8 cellular contexts compared by ENCODE assay signal in genomic region chr15:75368689-75369239, GRCh38. TPM values are rescaled to one million over a fixed set of nuclear protein-coding genes. Genes with fewer than 3 reads are reported as not detected.
DNase-seq lines count a peak whose midpoint lies in the region; ATAC-seq, FAIRE-seq and TF ChIP-seq lines count a peak whose summit lies in the region.

No MANE protein-coding gene starts in this region.

- no peak for TF ChIP-seq CTCF in HEK293 (tag by site-specific recombination; IDR thresholded peaks at IDR 0.05)
- TF ChIP-seq CTCF in activated CD8-positive, alpha-beta T cell treated with anti-CD3 and anti-CD28 coated beads for 36 hours (IDR thresholded peaks at IDR 0.05) = no peak

- POLR2A ChIA-PET in CD8-positive, alpha-beta memory T cell (lab: Charles Lee) = interaction anchor here (0.6 to 4.5 kb wide), 10 partner anchors 10 to 279 kb away, joined by 3 to 106 read pairs (median 11); partner anchors contain the start of genes IMP3, NEIL1, PTPN9 and SIN3A
- POLR2A ChIA-PET in HEK293 (lab: Yijun Ruan, JAX) = interaction anchor here (0.7 to 5.8 kb wide), 35 partner anchors 9 to 457 kb away, joined by 3 to 242 read pairs (median 5); partner anchors contain the start of genes COMMD4, IMP3, NEIL1 and PPCDC
- POLR2A ChIA-PET in activated CD8-positive, alpha-beta T cell treated with anti-CD3 and anti-CD28 coated beads for 36 hours (lab: Charles Lee) = interaction anchor here (0.7 to 6.2 kb wide), 20 partner anchors 8 to 458 kb away, joined by 3 to 81 read pairs (median 7); partner anchors contain the start of genes IMP3, NEIL1, SIN3A and SNX33

- no peak for DNase-seq in CD8-positive, alpha-beta memory T cell
- peak; percentile 32 for DNase-seq in activated CD8-positive, alpha-beta T cell treated with anti-CD3 and anti-CD28 coated beads for 36 hours
- DNase-seq in left ventricle myocardium superior = no peak
- no peak for DNase-seq in small intestine
- DNase-seq in stimulated activated CD8-positive, alpha-beta memory T cell treated with anti-CD3 and anti-CD28 coated beads, Interleukin-4, amount 100 ng/mL, for 48 hours = no peak
- no peak for DNase-seq in activated gamma-delta T cell treated with Interleukin-2 at 50 U/mL for 16 hours
- DNase-seq in Ammon's horn (ENCODE audit: low spot score) = no peak

- no peak for FAIRE-seq in small intestine (lab: Jason Lieb, UNC)

- H3K9me3 ChIP-seq in CD8-positive, alpha-beta memory T cell (ENCODE audit: low read length) = no peaks in the 10 kb centered on the region
- H3K9me3 ChIP-seq in HEK293 (ENCODE audit: control insufficient read depth, insufficient read depth, low read depth, low read length) (no peaks in the 10 kb centered on the region), small intestine (ENCODE audit: control insufficient read depth, low read depth) (no peaks in the 10 kb centered on the region)

- H3K4me1 Mint-ChIP-seq in CD8-positive, alpha-beta memory T cell = peaks cover 25 to 28% (median 25%) of the 10 kb centered on the region in 3 donors
- H3K4me1 Mint-ChIP-seq in activated CD8-positive, alpha-beta T cell treated with anti-CD3 and anti-CD28 coated beads for 36 hours (ENCODE audit: low read depth) = peaks cover 23% of the 10 kb centered on the region

- no peaks in the 10 kb centered on the region for H3K27me3 Mint-ChIP-seq in CD8-positive, alpha-beta memory T cell
- H3K27me3 Mint-ChIP-seq in activated CD8-positive, alpha-beta T cell treated with anti-CD3 and anti-CD28 coated beads for 36 hours = no peaks in the 10 kb centered on the region

- intact Hi-C loops in activated CD8-positive, alpha-beta T cell treated with anti-CD3 and anti-CD28 coated beads for 36 hours (cut with micrococcal nuclease) = loop anchor here (5.0 to 10.0 kb wide), 2 partner anchors 84 to 276 kb away; partner anchors contain the start of genes IMP3, SIN3A and SNX33
- intact Hi-C loops in left ventricle myocardium superior (cut with micrococcal nuclease) = no loop called here

- ATAC-seq in activated CD8-positive, alpha-beta T cell treated with anti-CD3 and anti-CD28 coated beads for 36 hours = no peak
- ATAC-seq in left ventricle myocardium superior = peak; percentile 4

- no peaks in the 10 kb centered on the region for H3K27me3 ChIP-seq in CD8-positive, alpha-beta memory T cell (ENCODE audit: insufficient read depth, low read length, poor library complexity, severe bottlenecking)
- H3K27me3 ChIP-seq in small intestine (ENCODE audit: control insufficient read depth in 2 of 2, insufficient read depth in 2 of 2, low read length in 2 of 2) = no peaks in the 10 kb centered on the region

- peak overlapping the region; percentile 88 for H3K4me3 ChIP-seq in CD8-positive, alpha-beta memory T cell (ENCODE audit: low read length)
- peak overlapping the region; percentile 88 for H3K4me3 ChIP-seq in HEK293 (ENCODE audit: low read depth, low read length)
- peak overlapping the region; percentile 81 to 89 for H3K4me3 ChIP-seq in small intestine (ENCODE audit: low read depth in 1 of 2, low read length in 2 of 2)

- H3K27ac Mint-ChIP-seq in CD8-positive, alpha-beta memory T cell = peak overlapping the region; percentile 94 to 99 (median 96)
- H3K27ac Mint-ChIP-seq in activated CD8-positive, alpha-beta T cell treated with anti-CD3 and anti-CD28 coated beads for 36 hours = peak overlapping the region; percentile 94

- peak overlapping the region; percentile 88 to 97 (median 92) for H3K4me3 Mint-ChIP-seq in CD8-positive, alpha-beta memory T cell
- H3K4me3 Mint-ChIP-seq in activated CD8-positive, alpha-beta T cell treated with anti-CD3 and anti-CD28 coated beads for 36 hours = peak overlapping the region; percentile 92

- CTCF ChIA-PET in CD8-positive, alpha-beta memory T cell (lab: Charles Lee) = interaction anchor here (0.9 to 4.5 kb wide), 21 partner anchors 11 to 433 kb away, joined by 3 to 52 read pairs (median 6); partner anchors contain the start of genes IMP3, NEIL1, SIN3A and SNUPN
- CTCF ChIA-PET in HEK293 (lab: Yijun Ruan, JAX) = interaction anchor here (0.6 to 5.3 kb wide), 26 partner anchors 8 to 598 kb away, joined by 3 to 66 read pairs (median 8); partner anchors contain the start of genes COMMD4, IMP3, SIN3A and SNX33
- CTCF ChIA-PET in activated CD8-positive, alpha-beta T cell treated with anti-CD3 and anti-CD28 coated beads for 36 hours (lab: Charles Lee) = interaction anchor here (1.2 to 4.0 kb wide), 17 partner anchors 10 to 315 kb away, joined by 3 to 37 read pairs (median 12); partner anchors contain the start of genes IMP3, PTPN9, SIN3A and SNX33

- H3K27ac ChIP-seq in CD8-positive, alpha-beta memory T cell (ENCODE audit: low read depth, low read length) = peak overlapping the region; percentile 97
- H3K27ac ChIP-seq in HEK293 (ENCODE audit: extremely low read depth, low read depth, low read length) = peak overlapping the region; percentile 81
- peak overlapping the region; percentile 93 to 97 for H3K27ac ChIP-seq in small intestine (ENCODE audit: low read depth in 1 of 2, low read length in 1 of 2)

- peaks cover 16% of the 10 kb centered on the region for H3K4me1 ChIP-seq in CD8-positive, alpha-beta memory T cell (ENCODE audit: insufficient read depth, low read length)
- H3K4me1 ChIP-seq in HEK293 (ENCODE audit: control insufficient read depth, insufficient read depth, low read length) (peaks cover 8% of the 10 kb centered on the region), small intestine (ENCODE audit: control insufficient read depth in 2 of 2, insufficient read depth in 1 of 2, low read depth in 1 of 2, low read length in 1 of 2) (peaks cover 0 to 2% of the 10 kb centered on the region in 2 donors)

- peaks cover 4 to 65% (median 6%) of the 10 kb centered on the region in 3 donors for H3K36me3 Mint-ChIP-seq in CD8-positive, alpha-beta memory T cell
- H3K36me3 Mint-ChIP-seq in activated CD8-positive, alpha-beta T cell treated with anti-CD3 and anti-CD28 coated beads for 36 hours (ENCODE audit: low read depth) = peaks cover 42% of the 10 kb centered on the region

- WGBS in small intestine, 3 donors = 2 to 4% (median 3%) methylated on average over 23 of the region's 23 CpGs

- H3K9me3 Mint-ChIP-seq in CD8-positive, alpha-beta memory T cell = no peaks in the 10 kb centered on the region
- H3K9me3 Mint-ChIP-seq in activated CD8-positive, alpha-beta T cell treated with anti-CD3 and anti-CD28 coated beads for 36 hours = no peaks in the 10 kb centered on the region

- H3K36me3 ChIP-seq in CD8-positive, alpha-beta memory T cell (ENCODE audit: insufficient read depth, low read length) = peaks cover 54% of the 10 kb centered on the region
- H3K36me3 ChIP-seq in HEK293 (ENCODE audit: control insufficient read depth in 2 of 2, insufficient read depth in 1 of 2, low read length in 2 of 2) = peaks cover 39 to 57% of the 10 kb centered on the region in 2 experiments
- H3K36me3 ChIP-seq in small intestine (ENCODE audit: control insufficient read depth in 2 of 2, insufficient read depth in 2 of 2, low read length in 2 of 2) = peaks cover 6 to 15% of the 10 kb centered on the region in 2 donors

TF ChIP-seq in HEK293, 187 proteins besides CTCF, POLR2A, EP300 and RAD21 (continues in another document):
- TF ChIP-seq ZNF660 (tag by site-specific recombination; IDR thresholded peaks at IDR 0.05) = no peak
- TF ChIP-seq ZNF16 (tag by site-specific recombination; IDR thresholded peaks at IDR 0.05; ENCODE audit: low read depth) = peak; percentile 49; the same call in 1 of the 2 replicates
- no peak for TF ChIP-seq SP2 (tag by site-specific recombination; IDR thresholded peaks at IDR 0.05)
- no peak for TF ChIP-seq ZNF140 (tag by site-specific recombination; IDR thresholded peaks at IDR 0.05)
- TF ChIP-seq ZNF585B (tag by site-specific recombination; IDR thresholded peaks at IDR 0.05) = no peak
- TF ChIP-seq ZNF561 (tag by site-specific recombination; IDR thresholded peaks at IDR 0.05; ENCODE audit: borderline replicate concordance) = no peak; the same call in 1 of the 2 replicates
- no peak for TF ChIP-seq ZNF2 (tag by site-specific recombination; IDR thresholded peaks at IDR 0.05)
- TF ChIP-seq ZNF341 (tag by site-specific recombination; IDR thresholded peaks at IDR 0.05; ENCODE audit: low read depth) = no peak
- TF ChIP-seq ZNF843 (tag by site-specific recombination; IDR thresholded peaks at IDR 0.05) = 0 out of 2 replicates have a peak, but pooled peaks have one; percentile 2
- TF ChIP-seq ZNF449 (tag by site-specific recombination; IDR thresholded peaks at IDR 0.05) = no peak
- no peak for TF ChIP-seq FEZF1 (tag by site-specific recombination; IDR thresholded peaks at IDR 0.05)
- TF ChIP-seq ZBTB20 (tag by site-specific recombination; IDR thresholded peaks at IDR 0.05) = peak; percentile 93
- peak; percentile 21; the same call in 1 of the 2 replicates for TF ChIP-seq ZNF24 (tag by site-specific recombination; IDR thresholded peaks at IDR 0.05)
- no peak for TF ChIP-seq ZNF223 (tag by site-specific recombination; IDR thresholded peaks at IDR 0.05)
- TF ChIP-seq ZXDB (tag by site-specific recombination; IDR thresholded peaks at IDR 0.05) = 0 out of 2 replicates have a peak, but pooled peaks have one; percentile 63

RNA-seq across cellular contexts. Expression of gene MAN2C1, which starts 0.4 kb away (rescaled TPM):
- 100 to 1,000 TPM; 127 to 133 TPM for total RNA-seq in CD8-positive, alpha-beta memory T cell
- polyA plus RNA-seq in CD8-positive, alpha-beta memory T cell = 32.0 TPM
- 100 to 1,000 TPM; 170 to 181 TPM for total RNA-seq in activated CD8-positive, alpha-beta T cell treated with anti-CD3 and anti-CD28 coated beads for 36 hours
- total RNA-seq in left ventricle myocardium superior = 96.9 TPM
- 100 to 1,000 TPM; 109 to 379 (median 168) TPM for polyA plus RNA-seq in small intestine

RNA-seq across cellular contexts. Expression of gene NEIL1, which starts 21.9 kb away (rescaled TPM):
- 1 to 10 TPM; 2.0 to 2.3 TPM for total RNA-seq in CD8-positive, alpha-beta memory T cell
- 2.9 TPM for polyA plus RNA-seq in CD8-positive, alpha-beta memory T cell
- 10 to 100 TPM; 11.6 to 11.7 TPM for total RNA-seq in activated CD8-positive, alpha-beta T cell treated with anti-CD3 and anti-CD28 coated beads for 36 hours
- 13.5 TPM for total RNA-seq in left ventricle myocardium superior
- 10 to 100 TPM; 18.8 to 63.1 (median 38.6) TPM for polyA plus RNA-seq in small intestine

RNA-seq across cellular contexts. Expression of gene COMMD4, which starts 32.9 kb away (rescaled TPM):
- total RNA-seq in CD8-positive, alpha-beta memory T cell = 100 to 1,000 TPM; 102 to 110 TPM
- polyA plus RNA-seq in CD8-positive, alpha-beta memory T cell = 47.8 TPM
- total RNA-seq in activated CD8-positive, alpha-beta T cell treated with anti-CD3 and anti-CD28 coated beads for 36 hours = 10 to 100 TPM; 67.1 to 72.3 TPM
- total RNA-seq in left ventricle myocardium superior = 42.3 TPM
- polyA plus RNA-seq in small intestine = 100 to 1,000 TPM; 114 to 177 (median 115) TPM
